Comparison of ENCODE assay signal across 8 cellular contexts in the genomic region with DNA sequence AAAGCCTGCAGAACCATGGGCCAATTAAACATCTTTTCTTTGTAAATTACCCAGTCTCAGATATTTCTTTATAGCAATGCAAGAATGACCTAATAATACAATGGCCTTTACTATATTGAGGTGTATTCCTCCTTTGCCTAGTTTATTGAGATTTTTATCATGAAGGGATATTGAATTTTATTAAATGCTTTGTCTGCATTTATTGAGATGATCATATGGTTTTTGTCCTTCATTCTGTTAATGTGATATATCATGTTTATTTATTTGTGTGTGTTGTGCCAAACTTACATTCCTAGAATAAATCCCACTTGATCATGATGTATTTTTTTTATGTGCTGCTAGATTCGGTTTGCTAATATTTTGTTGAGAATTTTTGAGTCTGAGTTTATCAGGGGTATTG. TPM values are rescaled to one million over a fixed set of nuclear protein-coding genes. Genes with fewer than 3 reads are reported as not detected.
"Had no signal": no experiment of that assay in that cellular context is flagged by ENCODE, and none has a peak within 500 bp of the region (broad histone marks: within the 10 kb centered on the region; RNA-seq: fewer than 3 reads in every experiment).

No MANE protein-coding gene starts in this region.

- DNase-seq: GDM1, GF-D8 had no signal

- ATAC-seq: GM12878 had no signal

- H3K4me3 ChIP-seq: GM12878 had no signal

- FAIRE-seq: G401.6, GM12878, GM12891, GM12892, GM19239 had no signal

RNA-seq across cellular contexts. Expression of a gene that starts 36.2 kb away (rescaled TPM):
- total RNA-seq: G401, GM12878 had no signal
